Comparison of ENCODE assay signal across 1 cellular context in the genomic region with DNA sequence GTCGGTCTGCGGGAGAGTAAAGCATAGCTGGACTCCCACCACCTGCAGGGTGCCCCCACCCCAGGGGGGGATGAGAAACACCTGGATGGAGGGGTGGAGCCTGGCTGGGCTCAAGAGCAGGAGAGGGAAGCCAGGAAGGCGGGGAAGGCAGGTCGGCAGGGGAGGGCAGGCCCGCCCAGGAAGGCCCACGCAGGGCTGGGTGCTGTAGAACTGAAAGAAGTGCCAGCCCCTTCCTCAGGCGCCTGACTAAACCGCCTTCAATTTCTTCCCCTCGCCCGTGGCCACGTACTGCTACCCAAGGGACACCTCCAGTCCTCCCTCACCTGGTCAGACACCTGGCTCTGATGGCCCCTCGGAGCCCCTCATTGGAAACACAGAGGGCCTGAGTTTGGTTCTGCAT.
TF ChIP-seq lines count a peak whose summit lies in the region.

No MANE protein-coding gene starts in this region.

TF ChIP-seq in GM23338, 12 proteins besides CTCF, POLR2A, EP300 and RAD21 (continued from another document):
- TF ChIP-seq, protein P1, sequence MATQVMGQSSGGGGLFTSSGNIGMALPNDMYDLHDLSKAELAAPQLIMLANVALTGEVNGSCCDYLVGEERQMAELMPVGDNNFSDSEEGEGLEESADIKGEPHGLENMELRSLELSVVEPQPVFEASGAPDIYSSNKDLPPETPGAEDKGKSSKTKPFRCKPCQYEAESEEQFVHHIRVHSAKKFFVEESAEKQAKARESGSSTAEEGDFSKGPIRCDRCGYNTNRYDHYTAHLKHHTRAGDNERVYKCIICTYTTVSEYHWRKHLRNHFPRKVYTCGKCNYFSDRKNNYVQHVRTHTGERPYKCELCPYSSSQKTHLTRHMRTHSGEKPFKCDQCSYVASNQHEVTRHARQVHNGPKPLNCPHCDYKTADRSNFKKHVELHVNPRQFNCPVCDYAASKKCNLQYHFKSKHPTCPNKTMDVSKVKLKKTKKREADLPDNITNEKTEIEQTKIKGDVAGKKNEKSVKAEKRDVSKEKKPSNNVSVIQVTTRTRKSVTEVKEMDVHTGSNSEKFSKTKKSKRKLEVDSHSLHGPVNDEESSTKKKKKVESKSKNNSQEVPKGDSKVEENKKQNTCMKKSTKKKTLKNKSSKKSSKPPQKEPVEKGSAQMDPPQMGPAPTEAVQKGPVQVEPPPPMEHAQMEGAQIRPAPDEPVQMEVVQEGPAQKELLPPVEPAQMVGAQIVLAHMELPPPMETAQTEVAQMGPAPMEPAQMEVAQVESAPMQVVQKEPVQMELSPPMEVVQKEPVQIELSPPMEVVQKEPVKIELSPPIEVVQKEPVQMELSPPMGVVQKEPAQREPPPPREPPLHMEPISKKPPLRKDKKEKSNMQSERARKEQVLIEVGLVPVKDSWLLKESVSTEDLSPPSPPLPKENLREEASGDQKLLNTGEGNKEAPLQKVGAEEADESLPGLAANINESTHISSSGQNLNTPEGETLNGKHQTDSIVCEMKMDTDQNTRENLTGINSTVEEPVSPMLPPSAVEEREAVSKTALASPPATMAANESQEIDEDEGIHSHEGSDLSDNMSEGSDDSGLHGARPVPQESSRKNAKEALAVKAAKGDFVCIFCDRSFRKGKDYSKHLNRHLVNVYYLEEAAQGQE (IDR thresholded peaks at IDR 0.05; ENCODE audit: unreplicated experiment) = no peak
- TF ChIP-seq JUNB (IDR thresholded peaks at IDR 0.05; ENCODE audit: unreplicated experiment) (no peak), STAT1 (IDR thresholded peaks at IDR 0.05; ENCODE audit: unreplicated experiment) (no peak), ZNF114 (CRISPR knock-in tag; IDR thresholded peaks at IDR 0.05) (no peak), ZNF331 (CRISPR knock-in tag; IDR thresholded peaks at IDR 0.05; ENCODE audit: low read depth) (no peak), CREB1 (CRISPR knock-in tag; IDR thresholded peaks at IDR 0.05; ENCODE audit: low read depth) (no peak)
